ENCODE assay signal across 27 cellular contexts in genomic region chr11:8617063-8617462, GRCh38. TPM values are rescaled to one million over a fixed set of nuclear protein-coding genes. Genes with fewer than 3 reads are reported as not detected.
DNase-seq lines count a peak whose midpoint lies in the region; ATAC-seq, FAIRE-seq and TF ChIP-seq lines count a peak whose summit lies in the region.
"Had no signal": no experiment of that assay in that cellular context is flagged by ENCODE, and none has a peak within 500 bp of the region (broad histone marks: within the 10 kb centered on the region; RNA-seq: fewer than 3 reads in every experiment).

No MANE protein-coding gene starts in this region.

- 83 to 85% methylated on average over 2 of the region's 2 CpGs for WGBS in heart right ventricle, 2 donors

- H3K36me3 Mint-ChIP-seq in activated CD4-positive, alpha-beta T cell treated with anti-CD3 and anti-CD28 coated beads, Interleukin-2, amount 10 ng/mL, durations not matched to agents 24 days and 14 days (ENCODE audit: low read depth) = peaks cover 17% of the 10 kb centered on the region

- no peak overlapping the region for H3K4me3 Mint-ChIP-seq in activated CD4-positive, alpha-beta T cell treated with anti-CD3 and anti-CD28 coated beads, Interleukin-2, amount 10 ng/mL, durations not matched to agents 24 days and 14 days
- H3K4me3 Mint-ChIP-seq: CD14-positive monocyte; CD4-positive, alpha-beta memory T cell; CD4-positive, CD25-positive, alpha-beta regulatory T cell; CD8-positive, alpha-beta memory T cell had no signal

- H3K27me3 ChIP-seq in right atrium auricular region (no peaks in the 10 kb centered on the region), heart right ventricle (no peaks in the 10 kb centered on the region), bronchial epithelial cell (ENCODE audit: control insufficient read depth, insufficient read depth, low read length) (no peaks in the 10 kb centered on the region)
- H3K27me3 ChIP-seq: BE2C, BLaER1 had no signal

- H3K9me3 ChIP-seq in right atrium auricular region (no peaks in the 10 kb centered on the region), heart right ventricle (no peaks in the 10 kb centered on the region)
- H3K9me3 ChIP-seq: BE2C, BLaER1 had no signal

- ATAC-seq in heart right ventricle (no peak), GM18520 (IDR thresholded peaks at IDR 0.05; ENCODE audit: unreplicated experiment) (no peak), GM19395 (IDR thresholded peaks at IDR 0.05; ENCODE audit: unreplicated experiment) (no peak)

- no peak overlapping the region for H3K27ac ChIP-seq in right atrium auricular region
- H3K27ac ChIP-seq in heart right ventricle = no peak overlapping the region
- H3K27ac ChIP-seq: BLaER1 had no signal

- H3K4me1 Mint-ChIP-seq in activated CD4-positive, alpha-beta T cell treated with anti-CD3 and anti-CD28 coated beads, Interleukin-2, amount 10 ng/mL, durations not matched to agents 24 days and 14 days = peaks cover 5% of the 10 kb centered on the region
- H3K4me1 Mint-ChIP-seq: CD4-positive, CD25-positive, alpha-beta regulatory T cell; CD8-positive, alpha-beta memory T cell had no signal

- H3K36me3 ChIP-seq in right atrium auricular region (no peaks in the 10 kb centered on the region), heart right ventricle (peaks cover 0 to 74% (median 6%) of the 10 kb centered on the region in 9 donors), bronchial epithelial cell (ENCODE audit: control insufficient read depth, insufficient read depth, low read length) (peaks cover 2% of the 10 kb centered on the region)
- H3K36me3 ChIP-seq: BE2C had no signal

- no peaks in the 10 kb centered on the region for H3K27me3 Mint-ChIP-seq in activated CD4-positive, alpha-beta T cell treated with anti-CD3 and anti-CD28 coated beads, Interleukin-2, amount 10 ng/mL, durations not matched to agents 24 days and 14 days
- H3K27me3 Mint-ChIP-seq: CD4-positive, alpha-beta memory T cell; CD4-positive, CD25-positive, alpha-beta regulatory T cell; CD8-positive, alpha-beta memory T cell had no signal

- no peak overlapping the region for H3K27ac Mint-ChIP-seq in activated CD4-positive, alpha-beta T cell treated with anti-CD3 and anti-CD28 coated beads, Interleukin-2, amount 10 ng/mL, durations not matched to agents 24 days and 14 days

- no peaks in the 10 kb centered on the region for H3K9me3 Mint-ChIP-seq in activated CD4-positive, alpha-beta T cell treated with anti-CD3 and anti-CD28 coated beads, Interleukin-2, amount 10 ng/mL, durations not matched to agents 24 days and 14 days
- H3K9me3 Mint-ChIP-seq: CD14-positive monocyte; CD4-positive, CD25-positive, alpha-beta regulatory T cell; CD8-positive, alpha-beta memory T cell had no signal

- TF ChIP-seq CTCF in right atrium auricular region (IDR thresholded peaks at IDR 0.05) (no peak), heart right ventricle (IDR thresholded peaks at IDR 0.05) (no peak), bronchial epithelial cell (IDR thresholded peaks at IDR 0.05; ENCODE audit: insufficient read depth, low read length, severe bottlenecking) (no peak)

- peak; percentile 81 for FAIRE-seq in bronchial epithelial cell (lab: Jason Lieb, UNC)
- FAIRE-seq: A204.1, GM12891 had no signal

- no peaks in the 10 kb centered on the region for H3K4me1 ChIP-seq in right atrium auricular region
- peaks cover 0 to 8% (median 0%) of the 10 kb centered on the region in 9 donors for H3K4me1 ChIP-seq in heart right ventricle
- H3K4me1 ChIP-seq: BE2C had no signal

- intact Hi-C loops in heart right ventricle (cut with DNase I) = no loop called here
- intact Hi-C loops in activated CD4-positive, alpha-beta T cell treated with anti-CD3 and anti-CD28 coated beads, Interleukin-2, amount 10 ng/mL, durations not matched to agents 24 days and 14 days (cut with micrococcal nuclease) = no loop called here

- DNase-seq in right atrium auricular region (ENCODE audit: low spot score) (peak; percentile 23), heart right ventricle (no peak), bronchial epithelial cell (ENCODE audit: low read depth) (no peak), islet precursor cell (peak; percentile 17)
- DNase-seq in activated CD4-positive, alpha-beta T cell treated with anti-CD3 and anti-CD28 coated beads, Interleukin-2, amount 10 ng/mL, durations not matched to agents 24 days and 14 days = no peak
- DNase-seq: 8988T; ACHN; BE2C; C1 segment of cervical spinal cord; CD4-positive, alpha-beta memory T cell; CD4-positive, CD25-positive, alpha-beta regulatory T cell; CD8-positive, alpha-beta memory T cell; COR-L47; DMS 273 treated with DMSO at 0.1 percent for 48 hours; DMS153; DMS53; DMS79; DND-41; EL; GDM1 had no signal

- no peak overlapping the region for H3K4me3 ChIP-seq in right atrium auricular region
- no peak overlapping the region for H3K4me3 ChIP-seq in heart right ventricle
- H3K4me3 ChIP-seq in bronchial epithelial cell (ENCODE audit: low read depth, low read length) = no peak overlapping the region
- H3K4me3 ChIP-seq: BLaER1 had no signal

RNA-seq across cellular contexts. Expression of gene STK33, which starts 23.0 kb away (rescaled TPM):
- total RNA-seq in right atrium auricular region (10 to 100 TPM; 16.4 to 23.0 TPM), heart right ventricle (10 to 100 TPM; 23.3 to 37.9 (median 30.6) TPM), bronchial epithelial cell (0.53 and 0.77 TPM in 2 replicates)
- 10 to 100 TPM in 1 of 2 donors, 1 to 10 TPM in 1; 6.9 to 30.1 TPM for polyA plus RNA-seq in heart right ventricle
- total RNA-seq in activated CD4-positive, alpha-beta T cell treated with anti-CD3 and anti-CD28 coated beads, Interleukin-2, amount 10 ng/mL, durations not matched to agents 24 days and 14 days = 0.57 and 0.63 TPM in 2 replicates
- total RNA-seq: A673; CD4-positive, alpha-beta memory T cell had no signal
- polyA plus RNA-seq: CD14-positive monocyte; CD4-positive, alpha-beta memory T cell had no signal

Comparison
In these comparisons a context has a peak if more than half of its experiments do, and no peak if none do; other contexts are left out.
1. DNase-seq: peak in right atrium auricular region (single experiment) and islet precursor cell (single experiment); none in heart right ventricle (0 of 2), bronchial epithelial cell (single experiment) and activated CD4-positive, alpha-beta T cell treated with anti-CD3 and anti-CD28 coated beads, Interleukin-2, amount 10 ng/mL, durations not matched to agents 24 days and 14 days (single experiment).